Comparison of ENCODE assay signal across 8 cellular contexts in the genomic region with DNA sequence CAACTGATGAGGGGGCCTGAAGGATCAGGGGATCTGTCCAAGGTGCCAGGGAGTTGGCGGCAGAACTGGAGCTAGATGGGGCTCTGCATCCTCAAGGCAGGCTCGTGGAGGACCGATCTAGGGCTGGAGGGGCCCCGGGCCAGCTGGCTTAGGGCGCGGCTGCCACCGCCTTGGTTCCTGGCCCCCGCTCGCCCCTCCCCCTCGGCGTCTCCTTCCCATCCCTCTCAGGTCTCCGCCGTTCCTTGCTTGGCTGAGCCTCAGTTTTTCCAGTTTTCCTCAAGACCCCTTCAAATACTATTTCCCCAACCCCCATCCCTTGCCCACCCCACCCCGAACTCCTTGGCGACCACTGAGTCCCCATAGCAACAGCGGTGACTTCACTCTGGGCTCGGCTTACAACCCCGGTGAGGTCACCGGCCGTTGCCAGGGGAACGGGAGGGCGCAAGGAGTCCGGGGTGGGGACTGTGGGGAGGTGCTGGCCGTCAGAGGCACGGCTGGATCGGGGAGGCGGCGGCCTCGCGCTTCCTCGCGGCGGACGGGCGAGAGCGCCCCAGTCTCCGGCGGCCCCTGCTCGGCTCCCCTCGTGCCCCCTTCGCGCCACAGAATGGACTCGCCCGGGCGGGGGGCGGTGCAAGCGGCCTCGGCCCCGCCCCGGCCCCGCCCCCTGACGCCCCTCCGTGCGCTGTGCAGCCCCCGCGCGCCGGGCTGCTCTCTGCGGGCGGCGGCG. TPM values are rescaled to one million over a fixed set of nuclear protein-coding genes. Genes with fewer than 3 reads are reported as not detected.
A peak's percentile ranks its signal among the peaks of the same experiment; 100 is the strongest.
DNase-seq lines count a peak whose midpoint lies in the region; ATAC-seq, FAIRE-seq and TF ChIP-seq lines count a peak whose summit lies in the region.

No MANE protein-coding gene starts in this region.

- H3K27ac Mint-ChIP-seq in IgD-negative memory B cell, result peak overlapping the region in 2 of 3 donors; percentile 19 to 56
- H3K27ac Mint-ChIP-seq in nephron, result peak overlapping the region; percentile 58 to 87 (median 81)
- H3K27ac Mint-ChIP-seq in stimulated activated naive CD8-positive, alpha-beta T cell treated with anti-CD3 and anti-CD28 coated beads, Interleukin-15, Interleukin-2, amounts not matched to agents 100 ng/mL and 50 ng/mL, for 24 hours, result no peak overlapping the region

- no peak for FAIRE-seq in GM19239 (lab: Jason Lieb, UNC)

- peaks cover 63% of the 10 kb centered on the region for H3K27me3 ChIP-seq in foreskin keratinocyte

- H3K27me3 Mint-ChIP-seq in IgD-negative memory B cell (peaks cover 20% of the 10 kb centered on the region), nephron (ENCODE audit: low read depth) (peaks cover 4% of the 10 kb centered on the region)
- H3K27me3 Mint-ChIP-seq in stimulated activated naive CD8-positive, alpha-beta T cell treated with anti-CD3 and anti-CD28 coated beads, Interleukin-15, Interleukin-2, amounts not matched to agents 100 ng/mL and 50 ng/mL, for 24 hours, result peaks cover 16% of the 10 kb centered on the region

- DNase-seq in ACHN (peak; percentile 77), GM19239 (ENCODE audit: insufficient read length, low spot score) (peak; percentile 83), RPMI7951 (ENCODE audit: low read depth) (peak; percentile 81), foreskin keratinocyte (peak in 1 of 2 donors; percentile 63)
- DNase-seq in activated naive CD4-positive, alpha-beta T cell treated with Interleukin-2 at 50 U/mL for 16 hours, result peak; percentile 66

- H3K4me1 ChIP-seq in foreskin keratinocyte, result no peaks in the 10 kb centered on the region

- TF ChIP-seq CTCF in foreskin keratinocyte (conservative IDR thresholded peaks at IDR 0.05) (no peak), nephron (IDR thresholded peaks at IDR 0.05; ENCODE audit: unreplicated experiment in 3 of 3) (no peak)

- H3K4me3 Mint-ChIP-seq in IgD-negative memory B cell, result peak overlapping the region; percentile 68 to 90 (median 72)
- H3K4me3 Mint-ChIP-seq in nephron, result peak overlapping the region; percentile 83 to 87 (median 87)
- H3K4me3 Mint-ChIP-seq in stimulated activated naive CD8-positive, alpha-beta T cell treated with anti-CD3 and anti-CD28 coated beads, Interleukin-15, Interleukin-2, amounts not matched to agents 100 ng/mL and 50 ng/mL, for 24 hours, result peak overlapping the region; percentile 49

- peak; percentile 79 for ATAC-seq in foreskin keratinocyte

- peak overlapping the region; percentile 71 for H3K27ac ChIP-seq in foreskin keratinocyte

- H3K9me3 Mint-ChIP-seq in IgD-negative memory B cell, result no peaks in the 10 kb centered on the region
- H3K9me3 Mint-ChIP-seq in nephron, result no peaks in the 10 kb centered on the region
- H3K9me3 Mint-ChIP-seq in stimulated activated naive CD8-positive, alpha-beta T cell treated with anti-CD3 and anti-CD28 coated beads, Interleukin-15, Interleukin-2, amounts not matched to agents 100 ng/mL and 50 ng/mL, for 24 hours, result no peaks in the 10 kb centered on the region

- H3K4me1 Mint-ChIP-seq in IgD-negative memory B cell, result peaks cover 0 to 2% (median 2%) of the 10 kb centered on the region in 3 donors
- H3K4me1 Mint-ChIP-seq in nephron, result peaks cover 28% of the 10 kb centered on the region
- H3K4me1 Mint-ChIP-seq in stimulated activated naive CD8-positive, alpha-beta T cell treated with anti-CD3 and anti-CD28 coated beads, Interleukin-15, Interleukin-2, amounts not matched to agents 100 ng/mL and 50 ng/mL, for 24 hours (ENCODE audit: low read depth), result no peaks in the 10 kb centered on the region

- in situ Hi-C loops in ACHN (cut with HindIII; ENCODE audit: low pct_ligation_motif_present, low pct_unique_long_range_greater_than_20kb, low sequenced_read_pairs), result no loop called here

- H3K36me3 Mint-ChIP-seq in IgD-negative memory B cell, result peaks cover 3% of the 10 kb centered on the region
- peaks cover 8% of the 10 kb centered on the region for H3K36me3 Mint-ChIP-seq in nephron (ENCODE audit: low read depth)
- H3K36me3 Mint-ChIP-seq in stimulated activated naive CD8-positive, alpha-beta T cell treated with anti-CD3 and anti-CD28 coated beads, Interleukin-15, Interleukin-2, amounts not matched to agents 100 ng/mL and 50 ng/mL, for 24 hours (ENCODE audit: low read depth), result no peaks in the 10 kb centered on the region

RNA-seq across cellular contexts. Expression of a gene that starts 7.5 kb away (rescaled TPM):
- polyA plus RNA-seq in IgD-negative memory B cell (not detected), foreskin keratinocyte (0.11 TPM in 2 replicates)
- not detected in 2 replicates for total RNA-seq in RPMI7951 (2014; rRNA removed; shearing (Covaris generic))
- total RNA-seq in foreskin keratinocyte, result 0.14 and 0.31 TPM in 2 replicates

RNA-seq across cellular contexts. Expression of a gene that starts 14.2 kb away (rescaled TPM):
- polyA plus RNA-seq in IgD-negative memory B cell, result 0.26 TPM
- 2.5 and 3.0 TPM in 2 replicates for total RNA-seq in RPMI7951 (2014; rRNA removed; shearing (Covaris generic))
- 0.78 and 1.0 TPM in 2 replicates for total RNA-seq in foreskin keratinocyte
- polyA plus RNA-seq in foreskin keratinocyte, result 0.54 and 1.0 TPM in 2 replicates

RNA-seq across cellular contexts. Expression of a gene that starts 18.1 kb away (rescaled TPM):
- polyA plus RNA-seq in IgD-negative memory B cell (73.5 TPM), foreskin keratinocyte (25.7 and 27.0 TPM in 2 replicates)
- total RNA-seq in RPMI7951 (2014; rRNA removed; shearing (Covaris generic)), result 17.3 and 17.4 TPM in 2 replicates
- 20.4 and 20.7 TPM in 2 replicates for total RNA-seq in foreskin keratinocyte

RNA-seq across cellular contexts. Expression of a gene that starts 22.8 kb away (rescaled TPM):
- 61.7 TPM for polyA plus RNA-seq in IgD-negative memory B cell
- 0.12 TPM in 1 of 2 replicates, not detected in the other for total RNA-seq in RPMI7951 (2014; rRNA removed; shearing (Covaris generic))
- total RNA-seq in foreskin keratinocyte, result 42.6 and 48.1 TPM in 2 replicates
- polyA plus RNA-seq in foreskin keratinocyte, result 57.7 and 65.8 TPM in 2 replicates

RNA-seq across cellular contexts. Expression of a gene that starts 52.3 kb away (rescaled TPM):
- polyA plus RNA-seq in IgD-negative memory B cell, result 39.3 TPM
- 5.0 and 6.4 TPM in 2 replicates for total RNA-seq in RPMI7951 (2014; rRNA removed; shearing (Covaris generic))
- total RNA-seq in foreskin keratinocyte, result 6.9 and 8.3 TPM in 2 replicates
- 3.1 and 4.1 TPM in 2 replicates for polyA plus RNA-seq in foreskin keratinocyte
